ENCODE assay signal across 12 cellular contexts in genomic region chr9:123742009-123742767, GRCh38.
DNase-seq lines count a peak whose midpoint lies in the region; ATAC-seq and TF ChIP-seq lines count a peak whose summit lies in the region.
"Had no signal": no experiment of that assay in that cellular context is flagged by ENCODE, and none has a peak within 500 bp of the region (broad histone marks: within the 10 kb centered on the region; RNA-seq: fewer than 3 reads in every experiment).

No MANE protein-coding gene starts in this region.

- no peak overlapping the region for H3K4me3 ChIP-seq in gastrocnemius medialis
- no peak overlapping the region for H3K4me3 ChIP-seq in CD8-positive, alpha-beta memory T cell (ENCODE audit: low read length)

- POLR2A ChIA-PET in CD8-positive, alpha-beta memory T cell (lab: Charles Lee) = no interaction called here

- TF ChIP-seq CTCF in chondrocyte (IDR thresholded peaks at IDR 0.05) (peak; percentile 17), gastrocnemius medialis (IDR thresholded peaks at IDR 0.05 in 4 of 5, conservative IDR thresholded peaks at IDR 0.05 in 1 of 5) (no peak)

- DNase-seq in HT1080 (ENCODE audit: low read depth) (peak; percentile 4), chondrocyte (ENCODE audit: low spot score) (no peak), gastrocnemius medialis (peak in 1 of 2 donors; percentile 12), NCI-H526 treated with DMSO at 0.1 percent for 48 hours (lab: John Stamatoyannopoulos, UW) (no peak), COR-L47 (lab: John Stamatoyannopoulos, UW) (no peak), ACHN (no peak)
- DNase-seq in CD8-positive, alpha-beta memory T cell = no peak
- DNase-seq: NCI-H187 treated with DMSO at 0.1 percent for 48 hours; stimulated activated CD4-positive, alpha-beta T cell treated with anti-CD3 and anti-CD28 coated beads, Interleukin-4, amount 100 ng/mL, for 1 hour had no signal

- ATAC-seq in gastrocnemius medialis = peak; percentile 33 to 36
- ATAC-seq: HCT116 had no signal

- peak overlapping the region; percentile 43 for H3K27ac ChIP-seq in layer of hippocampus (ENCODE audit: low read depth, low read length)
- H3K27ac ChIP-seq in gastrocnemius medialis = peak overlapping the region in 2 of 4 donors; percentile 15 to 36
- H3K27ac ChIP-seq in CD8-positive, alpha-beta memory T cell (ENCODE audit: low read depth, low read length) = no peak overlapping the region

- H3K4me3 Mint-ChIP-seq in chondrocyte (ENCODE audit: unreplicated experiment) = no peak overlapping the region
- no peak overlapping the region for H3K4me3 Mint-ChIP-seq in CD8-positive, alpha-beta memory T cell
- H3K4me3 Mint-ChIP-seq: dendritic cell treated with granulocyte-macrophage colony-stimulating factor and Interleukin-4, amounts not matched to agents 40 ng/mL and 50 ng/mL, for 4 days had no signal

- no peaks in the 10 kb centered on the region for H3K36me3 ChIP-seq in gastrocnemius medialis
- H3K36me3 ChIP-seq in CD8-positive, alpha-beta memory T cell (ENCODE audit: insufficient read depth, low read length) = no peaks in the 10 kb centered on the region

- in situ Hi-C loops in gastrocnemius medialis (cut with MboI; ENCODE audit: low sequenced_read_pairs in 4 of 4) (loop anchor here in 1 of 4 donors (25.0 kb wide), 1 partner anchor 295 kb away; no protein-coding TSS in a partner anchor), ACHN (cut with HindIII; ENCODE audit: low pct_ligation_motif_present, low pct_unique_long_range_greater_than_20kb, low sequenced_read_pairs) (no loop called here)

- H3K27me3 Mint-ChIP-seq in chondrocyte (ENCODE audit: low read depth) = no peaks in the 10 kb centered on the region
- no peaks in the 10 kb centered on the region for H3K27me3 Mint-ChIP-seq in CD8-positive, alpha-beta memory T cell
- H3K27me3 Mint-ChIP-seq: dendritic cell treated with granulocyte-macrophage colony-stimulating factor and Interleukin-4, amounts not matched to agents 40 ng/mL and 50 ng/mL, for 4 days had no signal

- H3K27ac Mint-ChIP-seq in chondrocyte (ENCODE audit: unreplicated experiment) = peak overlapping the region; percentile 43
- no peak overlapping the region for H3K27ac Mint-ChIP-seq in CD8-positive, alpha-beta memory T cell

- no peaks in the 10 kb centered on the region for H3K36me3 Mint-ChIP-seq in chondrocyte (ENCODE audit: low read depth)
- peaks cover 0 to 2% (median 1%) of the 10 kb centered on the region in 3 donors for H3K36me3 Mint-ChIP-seq in CD8-positive, alpha-beta memory T cell

- H3K4me1 Mint-ChIP-seq in chondrocyte (ENCODE audit: low read depth) = peaks cover 25% of the 10 kb centered on the region
- no peaks in the 10 kb centered on the region for H3K4me1 Mint-ChIP-seq in CD8-positive, alpha-beta memory T cell

- intact Hi-C loops in gastrocnemius medialis (cut with DNase I; ENCODE audit: low total_unique reads) = loop anchor here (10.0 kb wide), 1 partner anchor 183 kb away; no protein-coding TSS in a partner anchor

- no peak for TF ChIP-seq POLR2A in gastrocnemius medialis (IDR thresholded peaks at IDR 0.05)

- H3K27me3 ChIP-seq in layer of hippocampus (ENCODE audit: control insufficient read depth, insufficient read depth, low read length) = no peaks in the 10 kb centered on the region
- H3K27me3 ChIP-seq in gastrocnemius medialis = no peaks in the 10 kb centered on the region
- H3K27me3 ChIP-seq in CD8-positive, alpha-beta memory T cell (ENCODE audit: insufficient read depth, low read length, poor library complexity, severe bottlenecking) = no peaks in the 10 kb centered on the region

- CTCF ChIA-PET in CD8-positive, alpha-beta memory T cell (lab: Charles Lee) = no interaction called here

- H3K9me3 ChIP-seq in gastrocnemius medialis = no peaks in the 10 kb centered on the region
- no peaks in the 10 kb centered on the region for H3K9me3 ChIP-seq in CD8-positive, alpha-beta memory T cell (ENCODE audit: low read length)

- peaks cover 8 to 19% of the 10 kb centered on the region in 2 donors for H3K4me1 ChIP-seq in gastrocnemius medialis
- no peaks in the 10 kb centered on the region for H3K4me1 ChIP-seq in CD8-positive, alpha-beta memory T cell (ENCODE audit: insufficient read depth, low read length)

- H3K9me3 Mint-ChIP-seq in chondrocyte (ENCODE audit: low read depth) = no peaks in the 10 kb centered on the region
- H3K9me3 Mint-ChIP-seq in CD8-positive, alpha-beta memory T cell = no peaks in the 10 kb centered on the region
- H3K9me3 Mint-ChIP-seq: dendritic cell treated with granulocyte-macrophage colony-stimulating factor and Interleukin-4, amounts not matched to agents 40 ng/mL and 50 ng/mL, for 4 days had no signal
